Comparison of ENCODE assay signal across 8 cellular contexts in genomic region chr7:80078159-80078731, GRCh38. TPM values are rescaled to one million over a fixed set of nuclear protein-coding genes. Genes with fewer than 3 reads are reported as not detected.
A peak's percentile ranks its signal among the peaks of the same experiment; 100 is the strongest.
DNase-seq lines count a peak whose midpoint lies in the region; ATAC-seq and FAIRE-seq lines count a peak whose summit lies in the region.

No MANE protein-coding gene starts in this region.

- H3K4me3 ChIP-seq in SJSA1 (0 out of 2 replicates have a peak overlapping the region, but pooled peaks have one; percentile 11), esophagus (ENCODE audit: low read depth in 1 of 2, low read length in 2 of 2) (peak overlapping the region; percentile 20 to 50), small intestine (ENCODE audit: low read depth in 1 of 2, low read length in 2 of 2) (peak overlapping the region in 1 of 2 donors; percentile 25)

- H3K9me3 ChIP-seq in SJSA1 (replicated peaks) (no peaks in the 10 kb centered on the region), esophagus (ENCODE audit: control insufficient read depth in 2 of 2, insufficient read depth in 1 of 2, low read depth in 1 of 2, low read length in 1 of 2) (no peaks in the 10 kb centered on the region), small intestine (ENCODE audit: control insufficient read depth, low read depth) (no peaks in the 10 kb centered on the region)

- no peak for FAIRE-seq in small intestine (lab: Jason Lieb, UNC)

- no peaks in the 10 kb centered on the region for H3K36me3 ChIP-seq in SJSA1
- H3K36me3 ChIP-seq in esophagus (ENCODE audit: control insufficient read depth in 2 of 2, insufficient read depth in 2 of 2, low read length in 1 of 2) = no peaks in the 10 kb centered on the region
- no peaks in the 10 kb centered on the region for H3K36me3 ChIP-seq in small intestine (ENCODE audit: control insufficient read depth in 2 of 2, insufficient read depth in 2 of 2, low read length in 2 of 2)

- peak; percentile 8 for DNase-seq in NCI-H748 (lab: John Stamatoyannopoulos, UW; ENCODE audit: unreplicated experiment)
- DNase-seq in NCI-H748 treated with DMSO at 0.1 percent for 48 hours (lab: John Stamatoyannopoulos, UW) = no peak
- DNase-seq in SJSA1 (ENCODE audit: low read depth in 1 of 2, low spot score in 2 of 2) = no peak
- DNase-seq in small intestine = peak; percentile 67
- DNase-seq in HT-29 (ENCODE audit: low spot score) = no peak
- DNase-seq in NCI-H146 treated with DMSO at 0.1 percent for 48 hours (lab: John Stamatoyannopoulos, UW; ENCODE audit: unreplicated experiment) = no peak

- no peak for ATAC-seq in esophagus mucosa

- H3K27me3 ChIP-seq in SJSA1 (replicated peaks) = no peaks in the 10 kb centered on the region
- no peaks in the 10 kb centered on the region for H3K27me3 ChIP-seq in esophagus (ENCODE audit: control insufficient read depth in 1 of 2, insufficient read depth in 2 of 2, low read length in 2 of 2)
- no peaks in the 10 kb centered on the region for H3K27me3 ChIP-seq in small intestine (ENCODE audit: control insufficient read depth in 2 of 2, insufficient read depth in 2 of 2, low read length in 2 of 2)

- WGBS in esophagus, 2 donors = 15 to 21% methylated on average over 5 of the region's 5 CpGs
- 2 to 18% (median 5%) methylated on average over 5 of the region's 5 CpGs for WGBS in small intestine, 3 donors

- H3K27ac ChIP-seq in SJSA1 (no peak overlapping the region), esophagus (ENCODE audit: low read depth in 2 of 2, low read length in 1 of 2) (no peak overlapping the region), small intestine (ENCODE audit: low read depth in 1 of 2, low read length in 1 of 2) (peak overlapping the region in 1 of 2 donors; percentile 32)

- H3K4me1 ChIP-seq in SJSA1 (replicated peaks) (peaks cover 4% of the 10 kb centered on the region), esophagus (ENCODE audit: control insufficient read depth in 2 of 2, insufficient read depth in 2 of 2, low read length in 1 of 2) (no peaks in the 10 kb centered on the region), small intestine (ENCODE audit: control insufficient read depth in 2 of 2, insufficient read depth in 1 of 2, low read depth in 1 of 2, low read length in 1 of 2) (no peaks in the 10 kb centered on the region)

RNA-seq across cellular contexts. Expression of gene GNAI1, which starts 56.4 kb away (rescaled TPM):
- 79.9 and 90.7 TPM in 2 replicates for total RNA-seq in SJSA1 (2014; rRNA removed; shearing (Covaris generic))
- polyA plus RNA-seq in esophagus = 10 to 100 TPM in 1 of 2 donors, 1 to 10 TPM in 1; 6.2 to 18.8 TPM
- 10 to 100 TPM in 1 of 3 donors, 1 to 10 TPM in 2; 6.7 to 10.2 (median 7.0) TPM for polyA plus RNA-seq in small intestine
- 31.5 TPM for total RNA-seq in esophagus mucosa
- total RNA-seq in HT-29 (2014; rRNA removed; shearing (Covaris generic)) = 30.7 and 31.4 TPM in 2 replicates

Comparison
In these comparisons a context has a peak if more than half of its experiments do, and no peak if none do; other contexts are left out.
1. DNase-seq: peak in NCI-H748 (single experiment) and small intestine (single experiment); none in NCI-H748 treated with DMSO at 0.1 percent for 48 hours (single experiment), SJSA1 (0 of 2), HT-29 (single experiment) and NCI-H146 treated with DMSO at 0.1 percent for 48 hours (single experiment).